ENCODE assay signal across 8 cellular contexts in genomic region chr19:18436651-18437478, GRCh38. TPM values are rescaled to one million over a fixed set of nuclear protein-coding genes. Genes with fewer than 3 reads are reported as not detected.
DNase-seq lines count a peak whose midpoint lies in the region; ATAC-seq and TF ChIP-seq lines count a peak whose summit lies in the region.

No MANE protein-coding gene starts in this region.

- no peaks in the 10 kb centered on the region for H3K27me3 ChIP-seq in liver (ENCODE audit: control insufficient read depth in 4 of 4, insufficient read depth in 4 of 4, low read length in 3 of 4)

- no peak overlapping the region for H3K9ac ChIP-seq in liver (ENCODE audit: low read depth in 1 of 2, low read length in 2 of 2)

- H3K4me1 ChIP-seq in liver (ENCODE audit: control insufficient read depth in 4 of 4, insufficient read depth in 4 of 4, low read length in 3 of 4), result peaks cover 3 to 32% (median 13%) of the 10 kb centered on the region in 4 donors

- no peak for ATAC-seq in HG03565 (IDR thresholded peaks at IDR 0.05; ENCODE audit: unreplicated experiment)

- H3K4me3 ChIP-seq in HFF-Myc (replicated peaks; ENCODE audit: low read depth, low read length) (peak overlapping the region; percentile 54), choroid plexus epithelial cell (ENCODE audit: low read depth, low read length) (peak overlapping the region; percentile 81), liver (ENCODE audit: low read depth in 1 of 3, low read length in 3 of 3) (peak overlapping the region in 1 of 3 donors; percentile 48)

- peak overlapping the region; percentile 42 to 46 for H3K27ac ChIP-seq in liver (ENCODE audit: low read depth in 1 of 2, low read length in 2 of 2)

- no peaks in the 10 kb centered on the region for H3K36me3 ChIP-seq in liver (ENCODE audit: control insufficient read depth in 4 of 4, insufficient read depth in 3 of 4, low read depth in 1 of 4, low read length in 3 of 4)

- no peaks in the 10 kb centered on the region for H3K9me3 ChIP-seq in liver (ENCODE audit: control insufficient read depth in 4 of 4, low read length in 3 of 4)

- TF ChIP-seq CTCF in HFF-Myc (IDR thresholded peaks at IDR 0.05; ENCODE audit: low read depth, low read length, missing control alignments) (no peak), choroid plexus epithelial cell (conservative IDR thresholded peaks at IDR 0.05; ENCODE audit: low read depth, low read length) (peak; percentile 28), liver (IDR thresholded peaks at IDR 0.05; ENCODE audit: low read depth, low read length, missing input control) (no peak)

- DNase-seq in Daoy (ENCODE audit: low read depth) (peak; percentile 87), HFF-Myc (ENCODE audit: extremely low read depth, low read depth) (peak; percentile 70), NCI-H2171 (lab: John Stamatoyannopoulos, UW) (peak; percentile 86), choroid plexus epithelial cell (ENCODE audit: low read depth) (peak; percentile 95)
- DNase-seq in activated CD4-positive, CD25-positive, alpha-beta regulatory T cell treated with anti-CD3 and anti-CD28 coated beads, Interleukin-2, amount 50 U/mL, for 72 hours, result peak; percentile 59
- DNase-seq in stimulated activated CD8-positive, alpha-beta memory T cell treated with anti-CD3 and anti-CD28 coated beads, Interleukin-15, amount 100 ng/mL, for 4 hours (ENCODE audit: low read depth in 2 of 2), result peak; percentile 71 to 73

- WGBS in liver, result 32% methylated on average over 67 of the region's 67 CpGs

- TF ChIP-seq RAD21 in liver (IDR thresholded peaks at IDR 0.05), result no peak

TF ChIP-seq in liver, 16 proteins besides CTCF, POLR2A, EP300 and RAD21:
- TF ChIP-seq RXRA (IDR thresholded peaks at IDR 0.05) (peak in 1 of 2 donors; percentile 4), FOXA1 (IDR thresholded peaks at IDR 0.05) (no peak), MAX (IDR thresholded peaks at IDR 0.05) (no peak), NR2F2 (IDR thresholded peaks at IDR 0.05) (peak; percentile 28), HNF4A (conservative IDR thresholded peaks at IDR 0.05) (no peak), REST (IDR thresholded peaks at IDR 0.05) (no peak)

RNA-seq across cellular contexts. Expression of gene ISYNA1, which starts 1.1 kb away (rescaled TPM):
- total RNA-seq in Daoy (2014; rRNA removed; shearing (Covaris generic)), result 7.0 and 7.4 TPM in 2 replicates
- total RNA-seq in liver, result 10 to 100 TPM in 1 of 2 donors, 1 to 10 TPM in 1; 8.0 to 41.9 TPM
- polyA plus RNA-seq in liver, result 10 to 100 TPM in 1 of 2 donors, 1 to 10 TPM in 1; 4.7 to 12.1 TPM

RNA-seq across cellular contexts. Expression of gene SSBP4, which starts 17.7 kb away (rescaled TPM):
- 57.4 and 73.6 TPM in 2 replicates for total RNA-seq in Daoy (2014; rRNA removed; shearing (Covaris generic))
- total RNA-seq in liver, result 10 to 100 TPM in 1 of 2 donors, 1 to 10 TPM in 1; 6.4 to 19.0 TPM
- polyA plus RNA-seq in liver, result 10 to 100 TPM in 1 of 2 donors, 1 to 10 TPM in 1; 4.0 to 16.6 TPM

RNA-seq across cellular contexts. Expression of gene LRRC25, which starts 39.4 kb away (rescaled TPM):
- total RNA-seq in Daoy (2014; rRNA removed; shearing (Covaris generic)), result not detected in 2 replicates
- total RNA-seq in liver, result 10 to 100 TPM in 1 of 2 donors, 1 to 10 TPM in 1; 7.9 to 13.4 TPM
- 1 to 10 TPM; 2.3 to 5.8 TPM for polyA plus RNA-seq in liver

RNA-seq across cellular contexts. Expression of gene GDF15, which starts 50.9 kb away (rescaled TPM):
- total RNA-seq in Daoy (2014; rRNA removed; shearing (Covaris generic)), result 5.1 and 7.3 TPM in 2 replicates
- 10 to 100 TPM in 1 of 2 donors, under 1 TPM in 1; 0.42 to 11.6 TPM for total RNA-seq in liver
- 1 to 10 TPM; 6.7 to 7.7 TPM for polyA plus RNA-seq in liver
